ENCODE assay signal across 8 cellular contexts in genomic region chr3:52705438-52705687, GRCh38. TPM values are rescaled to one million over a fixed set of nuclear protein-coding genes. Genes with fewer than 3 reads are reported as not detected.
DNase-seq lines count a peak whose midpoint lies in the region; ATAC-seq and TF ChIP-seq lines count a peak whose summit lies in the region.

No MANE protein-coding gene starts in this region.

- intact Hi-C loops in activated naive CD4-positive, alpha-beta T cell treated with anti-CD3 and anti-CD28 coated beads for 36 hours (cut with micrococcal nuclease), result loop anchor here (1.0 kb wide), 2 partner anchors 10 to 20 kb away; partner anchors contain the start of gene PBRM1
- intact Hi-C loops in right lobe of liver (cut with DNase I), result no loop called here

- TF ChIP-seq CTCF in right lobe of liver (IDR thresholded peaks at IDR 0.05) (no peak), type B pancreatic cell (conservative IDR thresholded peaks at IDR 0.05) (no peak)

- no peak for DNase-seq in activated naive CD4-positive, alpha-beta T cell treated with anti-CD3 and anti-CD28 coated beads for 36 hours
- DNase-seq in activated naive CD4-positive, alpha-beta T cell treated with Interleukin-2 at 50 U/mL for 16 hours, result no peak
- DNase-seq in right lobe of liver (no peak), type B pancreatic cell (ENCODE audit: extremely low spot score, unreplicated experiment) (no peak), activated gamma-delta T cell (lab: John Stamatoyannopoulos, UW) (no peak), NCI-H146 treated with DMSO at 0.1 percent for 48 hours (lab: John Stamatoyannopoulos, UW; ENCODE audit: unreplicated experiment) (no peak), NCI-H2081 treated with DMSO at 0.1 percent for 48 hours (lab: John Stamatoyannopoulos, UW) (no peak)

- H3K27ac ChIP-seq in adipose tissue (ENCODE audit: low read depth, low read length), result peak overlapping the region; percentile 31
- H3K27ac ChIP-seq in right lobe of liver, result peak overlapping the region; percentile 66 to 82 (median 66)

- no peaks in the 10 kb centered on the region for H3K9me3 ChIP-seq in right lobe of liver

- TF ChIP-seq POLR2A in right lobe of liver (IDR thresholded peaks at IDR 0.05), result no peak

- H3K27me3 ChIP-seq in right lobe of liver, result no peaks in the 10 kb centered on the region

- peak overlapping the region; percentile 89 to 95 (median 91) for H3K4me3 ChIP-seq in right lobe of liver

- no peaks in the 10 kb centered on the region for H3K27me3 Mint-ChIP-seq in activated naive CD4-positive, alpha-beta T cell treated with anti-CD3 and anti-CD28 coated beads for 36 hours (ENCODE audit: low read depth)
- H3K27me3 Mint-ChIP-seq in type B pancreatic cell, result no peaks in the 10 kb centered on the region

- 0 to 1% (median 0%) methylated on average over 25 of the region's 25 CpGs for WGBS in adipose tissue, 3 donors
- 0% methylated on average over 9 of the region's 25 CpGs for WGBS in right lobe of liver (ENCODE audit: insufficient coverage, low coverage, low lambda C conversion rate, missing lambda C conversion rate)

- no peak for ATAC-seq in right lobe of liver

- peak overlapping the region; percentile 94 for H3K4me3 Mint-ChIP-seq in activated naive CD4-positive, alpha-beta T cell treated with anti-CD3 and anti-CD28 coated beads for 36 hours
- peak overlapping the region; percentile 97 for H3K4me3 Mint-ChIP-seq in type B pancreatic cell

- H3K36me3 Mint-ChIP-seq in activated naive CD4-positive, alpha-beta T cell treated with anti-CD3 and anti-CD28 coated beads for 36 hours (ENCODE audit: low read depth), result peaks cover 8% of the 10 kb centered on the region
- peaks cover 4% of the 10 kb centered on the region for H3K36me3 Mint-ChIP-seq in type B pancreatic cell

- H3K36me3 ChIP-seq in right lobe of liver, result peaks cover 0 to 11% (median 4%) of the 10 kb centered on the region in 4 donors

- H3K27ac Mint-ChIP-seq in activated naive CD4-positive, alpha-beta T cell treated with anti-CD3 and anti-CD28 coated beads for 36 hours, result peak overlapping the region; percentile 87
- peak overlapping the region; percentile 98 for H3K27ac Mint-ChIP-seq in type B pancreatic cell

- peaks cover 0 to 32% (median 11%) of the 10 kb centered on the region in 4 donors for H3K4me1 ChIP-seq in right lobe of liver

- CTCF ChIA-PET in activated naive CD4-positive, alpha-beta T cell treated with anti-CD3 and anti-CD28 coated beads for 36 hours (lab: Charles Lee), result interaction anchor here (0.6 kb wide), 1 partner anchor 190 kb away, joined by 4 read pairs; no protein-coding TSS in a partner anchor

- peaks cover 31% of the 10 kb centered on the region for H3K4me1 Mint-ChIP-seq in activated naive CD4-positive, alpha-beta T cell treated with anti-CD3 and anti-CD28 coated beads for 36 hours (ENCODE audit: low read depth)
- peaks cover 18% of the 10 kb centered on the region for H3K4me1 Mint-ChIP-seq in type B pancreatic cell (ENCODE audit: unreplicated experiment)

- no peaks in the 10 kb centered on the region for H3K9me3 Mint-ChIP-seq in activated naive CD4-positive, alpha-beta T cell treated with anti-CD3 and anti-CD28 coated beads for 36 hours
- H3K9me3 Mint-ChIP-seq in type B pancreatic cell, result no peaks in the 10 kb centered on the region

RNA-seq across cellular contexts. Expression of gene GLT8D1, which starts 0.2 kb away (rescaled TPM):
- total RNA-seq in activated naive CD4-positive, alpha-beta T cell treated with anti-CD3 and anti-CD28 coated beads for 36 hours, result 10 to 100 TPM; 24.5 to 25.4 TPM
- polyA plus RNA-seq in adipose tissue, result 10 to 100 TPM; 23.5 to 35.5 (median 30.4) TPM
- total RNA-seq in right lobe of liver, result 10 to 100 TPM; 23.0 to 63.1 (median 46.9) TPM
- total RNA-seq in type B pancreatic cell (ENCODE audit: low replicate concordance), result 66.1 and 72.7 TPM in 2 replicates

RNA-seq across cellular contexts. Expression of gene SPCS1, which starts 0.5 kb away (rescaled TPM):
- 100 to 1,000 TPM; 118 to 123 TPM for total RNA-seq in activated naive CD4-positive, alpha-beta T cell treated with anti-CD3 and anti-CD28 coated beads for 36 hours
- 100 to 1,000 TPM in 2 of 3 donors, 10 to 100 TPM in 1; 81.8 to 109 (median 101) TPM for polyA plus RNA-seq in adipose tissue
- total RNA-seq in right lobe of liver (100 to 1,000 TPM in 3 of 6 experiments, 10 to 100 TPM in 3; 60.7 to 193 (median 94.1) TPM), type B pancreatic cell (ENCODE audit: low replicate concordance) (102 and 119 TPM in 2 replicates)

RNA-seq across cellular contexts. Expression of gene GNL3, which starts 19.5 kb away (rescaled TPM):
- 100 to 1,000 TPM; 195 to 197 TPM for total RNA-seq in activated naive CD4-positive, alpha-beta T cell treated with anti-CD3 and anti-CD28 coated beads for 36 hours
- polyA plus RNA-seq in adipose tissue, result 10 to 100 TPM; 46.8 to 87.4 (median 67.3) TPM
- total RNA-seq in right lobe of liver (10 to 100 TPM; 20.0 to 86.2 (median 41.7) TPM), type B pancreatic cell (ENCODE audit: low replicate concordance) (114 and 118 TPM in 2 replicates)

RNA-seq across cellular contexts. Expression of gene PBRM1, which starts 19.6 kb away (rescaled TPM):
- 10 to 100 TPM; 49.9 to 57.7 TPM for total RNA-seq in activated naive CD4-positive, alpha-beta T cell treated with anti-CD3 and anti-CD28 coated beads for 36 hours
- polyA plus RNA-seq in adipose tissue, result 10 to 100 TPM in 2 of 3 donors, 1 to 10 TPM in 1; 8.1 to 20.9 (median 15.3) TPM
- total RNA-seq in right lobe of liver (10 to 100 TPM; 17.1 to 36.4 (median 27.2) TPM), type B pancreatic cell (ENCODE audit: low replicate concordance) (78.3 and 88.6 TPM in 2 replicates)
